ENCODE assay signal across 8 cellular contexts in the genomic region with DNA sequence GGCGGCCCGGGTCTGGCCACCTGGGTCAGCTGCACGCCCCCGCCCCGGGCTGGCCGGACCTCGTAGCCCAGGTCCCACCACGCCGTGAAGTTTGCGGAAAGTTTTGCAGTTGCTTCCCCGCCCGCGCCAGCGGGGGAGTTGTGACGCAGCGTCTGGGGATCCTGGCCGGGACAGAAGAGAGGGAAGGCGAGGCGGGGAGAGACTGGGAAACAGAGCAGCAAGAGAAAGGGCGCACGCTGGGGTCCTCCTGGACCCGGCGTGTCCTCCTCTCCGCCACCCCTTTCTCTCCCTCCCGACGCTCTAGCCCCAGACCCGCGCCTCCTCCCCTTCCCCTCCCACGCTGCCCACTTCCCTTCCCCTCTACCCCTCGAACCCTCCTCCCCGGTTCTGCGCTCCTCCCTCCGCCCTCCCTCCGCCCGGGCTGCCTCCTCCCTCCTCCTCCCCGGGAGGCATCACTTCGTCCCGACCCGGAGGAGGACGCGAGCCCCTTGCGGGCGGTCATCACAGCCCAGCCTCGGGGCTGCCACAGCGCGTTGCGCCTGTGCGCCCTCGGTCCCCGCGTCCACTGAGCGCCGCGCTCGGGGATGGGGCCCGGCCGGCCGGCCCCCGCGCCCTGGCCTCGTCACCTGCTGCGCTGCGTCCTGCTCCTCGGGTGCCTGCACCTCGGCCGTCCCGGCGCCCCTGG. TPM values are rescaled to one million over a fixed set of nuclear protein-coding genes. Genes with fewer than 3 reads are reported as not detected.
DNase-seq lines count a peak whose midpoint lies in the region; ATAC-seq and TF ChIP-seq lines count a peak whose summit lies in the region.

A gene with protein sequence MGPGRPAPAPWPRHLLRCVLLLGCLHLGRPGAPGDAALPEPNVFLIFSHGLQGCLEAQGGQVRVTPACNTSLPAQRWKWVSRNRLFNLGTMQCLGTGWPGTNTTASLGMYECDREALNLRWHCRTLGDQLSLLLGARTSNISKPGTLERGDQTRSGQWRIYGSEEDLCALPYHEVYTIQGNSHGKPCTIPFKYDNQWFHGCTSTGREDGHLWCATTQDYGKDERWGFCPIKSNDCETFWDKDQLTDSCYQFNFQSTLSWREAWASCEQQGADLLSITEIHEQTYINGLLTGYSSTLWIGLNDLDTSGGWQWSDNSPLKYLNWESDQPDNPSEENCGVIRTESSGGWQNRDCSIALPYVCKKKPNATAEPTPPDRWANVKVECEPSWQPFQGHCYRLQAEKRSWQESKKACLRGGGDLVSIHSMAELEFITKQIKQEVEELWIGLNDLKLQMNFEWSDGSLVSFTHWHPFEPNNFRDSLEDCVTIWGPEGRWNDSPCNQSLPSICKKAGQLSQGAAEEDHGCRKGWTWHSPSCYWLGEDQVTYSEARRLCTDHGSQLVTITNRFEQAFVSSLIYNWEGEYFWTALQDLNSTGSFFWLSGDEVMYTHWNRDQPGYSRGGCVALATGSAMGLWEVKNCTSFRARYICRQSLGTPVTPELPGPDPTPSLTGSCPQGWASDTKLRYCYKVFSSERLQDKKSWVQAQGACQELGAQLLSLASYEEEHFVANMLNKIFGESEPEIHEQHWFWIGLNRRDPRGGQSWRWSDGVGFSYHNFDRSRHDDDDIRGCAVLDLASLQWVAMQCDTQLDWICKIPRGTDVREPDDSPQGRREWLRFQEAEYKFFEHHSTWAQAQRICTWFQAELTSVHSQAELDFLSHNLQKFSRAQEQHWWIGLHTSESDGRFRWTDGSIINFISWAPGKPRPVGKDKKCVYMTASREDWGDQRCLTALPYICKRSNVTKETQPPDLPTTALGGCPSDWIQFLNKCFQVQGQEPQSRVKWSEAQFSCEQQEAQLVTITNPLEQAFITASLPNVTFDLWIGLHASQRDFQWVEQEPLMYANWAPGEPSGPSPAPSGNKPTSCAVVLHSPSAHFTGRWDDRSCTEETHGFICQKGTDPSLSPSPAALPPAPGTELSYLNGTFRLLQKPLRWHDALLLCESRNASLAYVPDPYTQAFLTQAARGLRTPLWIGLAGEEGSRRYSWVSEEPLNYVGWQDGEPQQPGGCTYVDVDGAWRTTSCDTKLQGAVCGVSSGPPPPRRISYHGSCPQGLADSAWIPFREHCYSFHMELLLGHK (N-terminal part only) (plus strand): TSS at position 452 of the 685 bp plus-strand sequence. CDS start 133 bp downstream, at position 585.

- H3K4me3 ChIP-seq in upper lobe of right lung: peak within 1 kb of the TSS; percentile 66

- intact Hi-C loops in head of caudate nucleus (cut with DNase I): no loop called here
- intact Hi-C loops in upper lobe of right lung (cut with DNase I): no loop called here

- no peaks in the 10 kb centered on the region for H3K27me3 ChIP-seq in upper lobe of right lung

- H3K36me3 Mint-ChIP-seq in activated naive CD4-positive, alpha-beta T cell treated with anti-CD3 and anti-CD28 coated beads, Interleukin-2, amount 10 ng/mL, durations not matched to agents 7 days and 5 days: no peaks in the 10 kb centered on the region

- H3K27ac ChIP-seq in upper lobe of right lung: peak within 1 kb of the TSS; percentile 91

- no peaks in the 10 kb centered on the region for H3K9me3 ChIP-seq in upper lobe of right lung

- DNase-seq in NCI-H1105 treated with DMSO at 0.1 percent for 48 hours (lab: John Stamatoyannopoulos, UW): peak; percentile 12
- no peak for DNase-seq in NCI-H1105 (lab: John Stamatoyannopoulos, UW)
- DNase-seq in NCI-H510A treated with DMSO at 0.1 percent for 48 hours (lab: John Stamatoyannopoulos, UW): peak; percentile 51
- peak; percentile 57 for DNase-seq in activated naive CD4-positive, alpha-beta T cell treated with anti-CD3 and anti-CD28 coated beads, Interleukin-2, amount 10 ng/mL, durations not matched to agents 7 days and 5 days
- peak in 41 of 42 donors; percentile 12 to 85 (median 62) for DNase-seq in head of caudate nucleus
- DNase-seq in omental fat pad (ENCODE audit: low spot score): peak; percentile 48
- DNase-seq in upper lobe of right lung: peak; percentile 89

- TF ChIP-seq CTCF in omental fat pad (IDR thresholded peaks at IDR 0.05) (no peak), upper lobe of right lung (IDR thresholded peaks at IDR 0.05) (no peak)

- peaks cover 7% of the 10 kb centered on the region for H3K4me1 Mint-ChIP-seq in activated naive CD4-positive, alpha-beta T cell treated with anti-CD3 and anti-CD28 coated beads, Interleukin-2, amount 10 ng/mL, durations not matched to agents 7 days and 5 days

- peak within 1 kb of the TSS; percentile 77 for H3K4me3 Mint-ChIP-seq in activated naive CD4-positive, alpha-beta T cell treated with anti-CD3 and anti-CD28 coated beads, Interleukin-2, amount 10 ng/mL, durations not matched to agents 7 days and 5 days

- H3K36me3 ChIP-seq in upper lobe of right lung: no peaks in the 10 kb centered on the region

- peaks cover 20% of the 10 kb centered on the region for H3K4me1 ChIP-seq in upper lobe of right lung

- H3K9me3 Mint-ChIP-seq in activated naive CD4-positive, alpha-beta T cell treated with anti-CD3 and anti-CD28 coated beads, Interleukin-2, amount 10 ng/mL, durations not matched to agents 7 days and 5 days: no peaks in the 10 kb centered on the region

- peak; percentile 26 for ATAC-seq in omental fat pad (ENCODE audit: low FRiP score)
- ATAC-seq in upper lobe of right lung: peak; percentile 80
- no peak for ATAC-seq in HG03196 (IDR thresholded peaks at IDR 0.05; ENCODE audit: unreplicated experiment)

- H3K27ac Mint-ChIP-seq in activated naive CD4-positive, alpha-beta T cell treated with anti-CD3 and anti-CD28 coated beads, Interleukin-2, amount 10 ng/mL, durations not matched to agents 7 days and 5 days: no peak within 1 kb of the TSS

- CTCF ChIA-PET in activated naive CD4-positive, alpha-beta T cell treated with anti-CD3 and anti-CD28 coated beads, Interleukin-2, amount 10 ng/mL, durations not matched to agents 7 days and 5 days (lab: Charles Lee): no interaction called here

- peaks cover 72% of the 10 kb centered on the region for H3K27me3 Mint-ChIP-seq in activated naive CD4-positive, alpha-beta T cell treated with anti-CD3 and anti-CD28 coated beads, Interleukin-2, amount 10 ng/mL, durations not matched to agents 7 days and 5 days

RNA-seq across cellular contexts. Expression of the gene that starts here (rescaled TPM):
- total RNA-seq in omental fat pad: 10 to 100 TPM; 21.3 to 82.4 (median 30.8) TPM
- total RNA-seq in upper lobe of right lung: 127 TPM
